ENCODE assay signal across 8 cellular contexts in genomic region chr14:66746316-66747006, GRCh38.
DNase-seq lines count a peak whose midpoint lies in the region; ATAC-seq, FAIRE-seq and TF ChIP-seq lines count a peak whose summit lies in the region.

No MANE protein-coding gene starts in this region.

- no peak overlapping the region for H3K9ac ChIP-seq in SU-DHL-6 (ENCODE audit: low read length)

- TF ChIP-seq POLR2A in H54 (IDR thresholded peaks at IDR 0.05; ENCODE audit: low read depth, low read length) (no peak), spleen (IDR thresholded peaks at IDR 0.05) (no peak)

- no peaks in the 10 kb centered on the region for H3K9me2 ChIP-seq in SU-DHL-6 (replicated peaks; ENCODE audit: insufficient read depth, low read length)

- DNase-seq in Ammon's horn (ENCODE audit: low spot score): peak; percentile 27
- peak; percentile 1 for DNase-seq in H54 (ENCODE audit: insufficient read length, low spot score)
- peak; percentile 56 for DNase-seq in glomerular endothelial cell (ENCODE audit: extremely low read depth, low read depth, low spot score)
- no peak for DNase-seq in spleen
- no peak for DNase-seq in NOMO-1 (lab: John Stamatoyannopoulos, UW; ENCODE audit: unreplicated experiment in 2 of 2)

- no peak for FAIRE-seq in H54 (lab: Jason Lieb, UNC)

- no peak overlapping the region for H3K4me2 ChIP-seq in SU-DHL-6 (ENCODE audit: low read depth, low read length, poor library complexity, severe bottlenecking)

- TF ChIP-seq CTCF in SU-DHL-6 (IDR thresholded peaks at IDR 0.05; ENCODE audit: insufficient read depth, low read length, poor library complexity, severe bottlenecking) (peak; percentile 16), spleen (IDR thresholded peaks at IDR 0.05 in 8 of 11, conservative IDR thresholded peaks at IDR 0.05 in 3 of 11) (peak in 8 of 11 experiments; percentile 19 to 49 (median 39))

- intact Hi-C loops in spleen (cut with DNase I; ENCODE audit: low total_unique reads): no loop called here

- H3K27me3 ChIP-seq in SU-DHL-6 (ENCODE audit: low read length) (no peaks in the 10 kb centered on the region), spleen (replicated peaks in 1 of 7) (no peaks in the 10 kb centered on the region)

- no peak overlapping the region for H3K4me3 ChIP-seq in SU-DHL-6 (ENCODE audit: insufficient read depth, low read length, poor library complexity, severe bottlenecking)
- H3K4me3 ChIP-seq in spleen: no peak overlapping the region

- no peaks in the 10 kb centered on the region for H3K9me3 ChIP-seq in SU-DHL-6 (ENCODE audit: insufficient read depth, low read length)
- H3K9me3 ChIP-seq in spleen: no peaks in the 10 kb centered on the region

- H3K36me3 ChIP-seq in SU-DHL-6 (ENCODE audit: low read length) (no peaks in the 10 kb centered on the region), spleen (no peaks in the 10 kb centered on the region)

- no peaks in the 10 kb centered on the region for H3K4me1 ChIP-seq in spleen

- WGBS in spleen, 5 donors: 86 to 95% (median 88%) methylated on average over 2 of the region's 2 CpGs

- H4K20me1 ChIP-seq in SU-DHL-6 (ENCODE audit: low read depth, low read length): no peaks in the 10 kb centered on the region

- H3K27ac ChIP-seq in SU-DHL-6 (ENCODE audit: low read depth, low read length) (no peak overlapping the region), spleen (no peak overlapping the region)

- no peaks in the 10 kb centered on the region for H3F3A ChIP-seq in SU-DHL-6 (ENCODE audit: insufficient read depth)

- no peaks in the 10 kb centered on the region for H3K79me2 ChIP-seq in SU-DHL-6 (ENCODE audit: insufficient read depth, low read length)

- H2AFZ ChIP-seq in SU-DHL-6 (ENCODE audit: low read depth, low read length, severe bottlenecking): no peak overlapping the region

- ATAC-seq in GM18909 (IDR thresholded peaks at IDR 0.05; ENCODE audit: poor library complexity, unreplicated experiment) (no peak), HG03095 (IDR thresholded peaks at IDR 0.05; ENCODE audit: unreplicated experiment) (no peak)

Comparison
In these comparisons a context has a peak if more than half of its experiments do, and no peak if none do; other contexts are left out.
1. DNase-seq: peak in Ammon's horn (single experiment), H54 (single experiment) and glomerular endothelial cell (single experiment); none in spleen (single experiment) and NOMO-1 (0 of 2).